In genomic region chr1:162677607-162678371, GRCh38 we compare ENCODE assay signal across 15 cellular contexts. TPM values are rescaled to one million over a fixed set of nuclear protein-coding genes. Genes with fewer than 3 reads are reported as not detected.
A peak's percentile ranks its signal among the peaks of the same experiment; 100 is the strongest.
DNase-seq lines count a peak whose midpoint lies in the region; ATAC-seq, FAIRE-seq and TF ChIP-seq lines count a peak whose summit lies in the region.
"Had no signal": no experiment of that assay in that cellular context is flagged by ENCODE, and none has a peak within 500 bp of the region (broad histone marks: within the 10 kb centered on the region; RNA-seq: fewer than 3 reads in every experiment).

No MANE protein-coding gene starts in this region.

- H3K4me1 ChIP-seq in astrocyte (ENCODE audit: insufficient read depth, low read length), result peaks cover 45% of the 10 kb centered on the region

- H3K27ac Mint-ChIP-seq in astrocyte (ENCODE audit: unreplicated experiment) (no peak overlapping the region), osteocyte (ENCODE audit: unreplicated experiment) (peak overlapping the region; percentile 42)
- H3K27ac Mint-ChIP-seq in activated T-cell treated with anti-CD3 and anti-CD28 coated beads, Interleukin-2, amount 50 U/mL, for 72 hours, result no peak overlapping the region
- H3K27ac Mint-ChIP-seq: activated CD4-positive, alpha-beta memory T cell treated with anti-CD3 and anti-CD28 coated beads for 36 hours had no signal

- no peak overlapping the region for H3K9ac ChIP-seq in astrocyte (ENCODE audit: low read length)

- H3K4me2 ChIP-seq in astrocyte (ENCODE audit: low read length), result peak overlapping the region; percentile 2

- no peak overlapping the region for H2AFZ ChIP-seq in astrocyte (ENCODE audit: low read depth, low read length)

- TF ChIP-seq CTCF in astrocyte (IDR thresholded peaks at IDR 0.05; ENCODE audit: insufficient read depth, low read depth, low read length) (no peak), osteocyte (IDR thresholded peaks at IDR 0.05) (peak; percentile 17)

- peak; percentile 38 for ATAC-seq in HG03432 (IDR thresholded peaks at IDR 0.05; ENCODE audit: unreplicated experiment)
- ATAC-seq in esophagus mucosa, result no peak
- ATAC-seq in activated T-cell treated with anti-CD3 and anti-CD28 coated beads, Interleukin-2, amount 50 U/mL, for 72 hours (replicated peaks in 1 of 2), result no peak

- no peaks in the 10 kb centered on the region for H3K27me3 Mint-ChIP-seq in astrocyte (ENCODE audit: low read depth, unreplicated experiment)
- no peaks in the 10 kb centered on the region for H3K27me3 Mint-ChIP-seq in osteocyte (ENCODE audit: unreplicated experiment)
- no peaks in the 10 kb centered on the region for H3K27me3 Mint-ChIP-seq in activated T-cell treated with anti-CD3 and anti-CD28 coated beads, Interleukin-2, amount 50 U/mL, for 72 hours (ENCODE audit: low read depth)

- H3K27ac ChIP-seq in astrocyte (ENCODE audit: low read depth, low read length), result no peak overlapping the region

- H3K4me3 Mint-ChIP-seq in astrocyte (ENCODE audit: unreplicated experiment) (no peak overlapping the region), osteocyte (ENCODE audit: unreplicated experiment) (no peak overlapping the region)
- no peak overlapping the region for H3K4me3 Mint-ChIP-seq in activated T-cell treated with anti-CD3 and anti-CD28 coated beads, Interleukin-2, amount 50 U/mL, for 72 hours
- H3K4me3 Mint-ChIP-seq: activated CD4-positive, alpha-beta memory T cell treated with anti-CD3 and anti-CD28 coated beads for 36 hours had no signal

- no peak overlapping the region for H3K4me3 ChIP-seq in astrocyte (ENCODE audit: insufficient read depth, low read depth, low read length)
- H3K4me3 ChIP-seq: suprapubic skin had no signal

- H4K20me1 ChIP-seq in astrocyte (ENCODE audit: insufficient read depth, low read length), result peaks cover 22% of the 10 kb centered on the region

- peaks cover 26% of the 10 kb centered on the region for H3K4me1 Mint-ChIP-seq in astrocyte (ENCODE audit: low read depth, unreplicated experiment)
- peaks cover 79% of the 10 kb centered on the region for H3K4me1 Mint-ChIP-seq in osteocyte (ENCODE audit: unreplicated experiment)
- H3K4me1 Mint-ChIP-seq in activated T-cell treated with anti-CD3 and anti-CD28 coated beads, Interleukin-2, amount 50 U/mL, for 72 hours (ENCODE audit: low read depth), result no peaks in the 10 kb centered on the region

- FAIRE-seq in astrocyte (lab: Jason Lieb, UNC), result no peak

- no peaks in the 10 kb centered on the region for H3K27me3 ChIP-seq in astrocyte (ENCODE audit: insufficient read depth, low read length)
- H3K27me3 ChIP-seq: suprapubic skin had no signal

- H3K36me3 ChIP-seq in astrocyte (ENCODE audit: insufficient read depth, low read length), result no peaks in the 10 kb centered on the region
- H3K36me3 ChIP-seq: suprapubic skin had no signal

- H3K36me3 Mint-ChIP-seq in astrocyte (ENCODE audit: low read depth, unreplicated experiment), result peaks cover 11% of the 10 kb centered on the region
- peaks cover 31% of the 10 kb centered on the region for H3K36me3 Mint-ChIP-seq in osteocyte (ENCODE audit: unreplicated experiment)
- peaks cover 0 to 1% of the 10 kb centered on the region in 2 donors for H3K36me3 Mint-ChIP-seq in activated T-cell treated with anti-CD3 and anti-CD28 coated beads, Interleukin-2, amount 50 U/mL, for 72 hours (ENCODE audit: insufficient read depth in 2 of 2)
- H3K36me3 Mint-ChIP-seq: activated CD4-positive, alpha-beta memory T cell treated with anti-CD3 and anti-CD28 coated beads for 36 hours had no signal

- in situ Hi-C loops in ACHN (cut with HindIII; ENCODE audit: low pct_ligation_motif_present, low pct_unique_long_range_greater_than_20kb, low sequenced_read_pairs), result no loop called here

- peak; percentile 30 for DNase-seq in ACHN
- DNase-seq in astrocyte (ENCODE audit: low read depth), result no peak
- DNase-seq in osteocyte (ENCODE audit: extremely low spot score, unreplicated experiment), result no peak
- no peak for DNase-seq in activated CD8-positive, alpha-beta memory T cell treated with anti-CD3 and anti-CD28 coated beads for 24 hours
- DNase-seq in NCI-H774 (lab: John Stamatoyannopoulos, UW), result no peak
- DNase-seq in activated T-cell treated with anti-CD3 and anti-CD28 coated beads, Interleukin-2, amount 50 U/mL, for 72 hours, result no peak
- DNase-seq: activated CD4-positive, alpha-beta memory T cell treated with anti-CD3 and anti-CD28 coated beads for 36 hours; DMS 273 treated with DMSO at 0.1 percent for 48 hours; midbrain; NCI-H1436; NCI-H446 treated with DMSO at 0.1 percent for 48 hours; SW 1271 had no signal

- peaks cover 53% of the 10 kb centered on the region for H3K79me2 ChIP-seq in astrocyte (ENCODE audit: insufficient read depth, low read length)

- H3K9me3 Mint-ChIP-seq in astrocyte (ENCODE audit: unreplicated experiment), result peaks cover 15% of the 10 kb centered on the region
- H3K9me3 Mint-ChIP-seq in osteocyte (ENCODE audit: unreplicated experiment), result peaks cover 12% of the 10 kb centered on the region
- peaks cover 0 to 2% of the 10 kb centered on the region in 2 donors for H3K9me3 Mint-ChIP-seq in activated T-cell treated with anti-CD3 and anti-CD28 coated beads, Interleukin-2, amount 50 U/mL, for 72 hours
- H3K9me3 Mint-ChIP-seq: activated CD4-positive, alpha-beta memory T cell treated with anti-CD3 and anti-CD28 coated beads for 36 hours had no signal

- H3K9me3 ChIP-seq in astrocyte (ENCODE audit: insufficient read depth, low read depth, low read length), result no peaks in the 10 kb centered on the region
- H3K9me3 ChIP-seq: suprapubic skin had no signal

RNA-seq across cellular contexts. Expression of gene DDR2, which starts 45.5 kb away (rescaled TPM):
- total RNA-seq in astrocyte (15.3 and 23.2 TPM in 2 replicates), osteocyte (173 and 185 TPM in 2 replicates), esophagus mucosa (2.9 TPM)
- total RNA-seq in activated T-cell treated with anti-CD3 and anti-CD28 coated beads, Interleukin-2, amount 50 U/mL, for 72 hours, result under 1 TPM; 0.17 to 0.25 TPM
